Comparison of ENCODE assay signal across 19 cellular contexts in the genomic region with DNA sequence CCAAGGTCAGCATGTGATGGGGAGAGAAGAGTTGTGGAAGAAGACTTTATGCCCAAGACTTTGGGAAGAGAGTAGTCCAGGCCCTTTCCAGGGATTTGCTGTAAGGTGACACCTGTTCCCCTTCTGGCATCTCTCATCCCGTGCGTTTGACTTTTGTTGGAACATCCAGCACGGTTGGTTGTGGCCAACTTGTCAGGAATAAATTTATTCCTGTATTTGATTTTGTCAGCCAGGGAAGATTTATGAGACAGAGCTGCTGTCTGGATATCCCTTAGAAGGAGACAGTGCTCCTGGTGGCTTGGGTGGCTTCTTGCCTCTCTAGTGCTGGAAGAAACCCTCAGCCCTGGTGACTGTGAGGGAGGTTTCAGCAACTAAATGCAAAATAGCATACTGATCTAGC.
DNase-seq lines count a peak whose midpoint lies in the region; ATAC-seq and TF ChIP-seq lines count a peak whose summit lies in the region.
"Had no signal": no experiment of that assay in that cellular context is flagged by ENCODE, and none has a peak within 500 bp of the region (broad histone marks: within the 10 kb centered on the region; RNA-seq: fewer than 3 reads in every experiment).

No MANE protein-coding gene starts in this region.

- no peak overlapping the region for H3K27ac ChIP-seq in psoas muscle
- H3K27ac ChIP-seq: 22Rv1; A549; BLaER1 treated with 17β-estradiol and CSF1 and Interleukin-3, amounts not matched to agents 10 nM and 100 nM; C4-2B had no signal

- no peak overlapping the region for H3K27ac Mint-ChIP-seq in activated CD4-positive, alpha-beta T cell treated with anti-CD3 and anti-CD28 coated beads, Interleukin-2, amount 10 ng/mL, durations not matched to agents 24 days and 14 days
- H3K27ac Mint-ChIP-seq in stimulated activated naive B cell treated with anti-CD40 and anti-IgM and Interleukin-4, amounts not matched to agents 10 μg/mL and 1 μg/mL and 100 μg/mL, for 72 hours, result peak overlapping the region; percentile 39
- no peak overlapping the region for H3K27ac Mint-ChIP-seq in activated CD4-positive, alpha-beta memory T cell treated with anti-CD3 and anti-CD28 coated beads for 36 hours
- H3K27ac Mint-ChIP-seq: B cell; CD4-positive, alpha-beta T cell; CD8-positive, alpha-beta T cell had no signal

- H3K9me3 ChIP-seq in psoas muscle, result no peaks in the 10 kb centered on the region
- H3K9me3 ChIP-seq: A549; BLaER1 treated with 17β-estradiol and CSF1 and Interleukin-3, amounts not matched to agents 10 nM and 100 nM; Caco-2 had no signal

- POLR2A ChIA-PET in activated CD4-positive, alpha-beta memory T cell treated with anti-CD3 and anti-CD28 coated beads for 36 hours (lab: Charles Lee), result no interaction called here

- no peaks in the 10 kb centered on the region for H3K27me3 ChIP-seq in psoas muscle (ENCODE audit: insufficient read depth in 3 of 3, low read length in 2 of 3)
- H3K27me3 ChIP-seq: BLaER1 treated with 17β-estradiol and CSF1 and Interleukin-3, amounts not matched to agents 10 nM and 100 nM had no signal

- no peaks in the 10 kb centered on the region for H3K27me3 Mint-ChIP-seq in activated CD4-positive, alpha-beta T cell treated with anti-CD3 and anti-CD28 coated beads, Interleukin-2, amount 10 ng/mL, durations not matched to agents 24 days and 14 days
- no peaks in the 10 kb centered on the region for H3K27me3 Mint-ChIP-seq in stimulated activated naive B cell treated with anti-CD40 and anti-IgM and Interleukin-4, amounts not matched to agents 10 μg/mL and 1 μg/mL and 100 μg/mL, for 72 hours
- H3K27me3 Mint-ChIP-seq in activated CD4-positive, alpha-beta memory T cell treated with anti-CD3 and anti-CD28 coated beads for 36 hours, result no peaks in the 10 kb centered on the region
- H3K27me3 Mint-ChIP-seq: B cell; CD4-positive, alpha-beta T cell had no signal

- intact Hi-C loops in activated CD4-positive, alpha-beta T cell treated with anti-CD3 and anti-CD28 coated beads, Interleukin-2, amount 10 ng/mL, durations not matched to agents 24 days and 14 days (cut with micrococcal nuclease), result no loop called here
- intact Hi-C loops in psoas muscle (cut with DNase I), result no loop called here
- intact Hi-C loops in activated CD4-positive, alpha-beta memory T cell treated with anti-CD3 and anti-CD28 coated beads for 36 hours (cut with micrococcal nuclease), result no loop called here

- WGBS in psoas muscle, 3 donors, result 28 to 44% (median 29%) methylated on average over 3 of the region's 3 CpGs

- H3K4me3 Mint-ChIP-seq in activated CD4-positive, alpha-beta T cell treated with anti-CD3 and anti-CD28 coated beads, Interleukin-2, amount 10 ng/mL, durations not matched to agents 24 days and 14 days, result no peak overlapping the region
- H3K4me3 Mint-ChIP-seq in stimulated activated naive B cell treated with anti-CD40 and anti-IgM and Interleukin-4, amounts not matched to agents 10 μg/mL and 1 μg/mL and 100 μg/mL, for 72 hours, result no peak overlapping the region
- H3K4me3 Mint-ChIP-seq in activated CD4-positive, alpha-beta memory T cell treated with anti-CD3 and anti-CD28 coated beads for 36 hours, result no peak overlapping the region
- H3K4me3 Mint-ChIP-seq: B cell; CD4-positive, alpha-beta T cell; CD8-positive, alpha-beta T cell had no signal

- CTCF ChIA-PET in activated CD4-positive, alpha-beta memory T cell treated with anti-CD3 and anti-CD28 coated beads for 36 hours (lab: Charles Lee), result no interaction called here

- H3K4me3 ChIP-seq in psoas muscle, result no peak overlapping the region
- H3K4me3 ChIP-seq: A549; BLaER1 treated with 17β-estradiol and CSF1 and Interleukin-3, amounts not matched to agents 10 nM and 100 nM; GM12878 had no signal

- no peaks in the 10 kb centered on the region for H3K9me3 Mint-ChIP-seq in activated CD4-positive, alpha-beta T cell treated with anti-CD3 and anti-CD28 coated beads, Interleukin-2, amount 10 ng/mL, durations not matched to agents 24 days and 14 days
- peaks cover 0 to 2% of the 10 kb centered on the region in 2 donors for H3K9me3 Mint-ChIP-seq in stimulated activated naive B cell treated with anti-CD40 and anti-IgM and Interleukin-4, amounts not matched to agents 10 μg/mL and 1 μg/mL and 100 μg/mL, for 72 hours
- no peaks in the 10 kb centered on the region for H3K9me3 Mint-ChIP-seq in activated CD4-positive, alpha-beta memory T cell treated with anti-CD3 and anti-CD28 coated beads for 36 hours
- H3K9me3 Mint-ChIP-seq: CD4-positive, alpha-beta T cell; CD8-positive, alpha-beta T cell had no signal

- ATAC-seq in psoas muscle (peak in 3 of 4 donors; percentile 64 to 75 (median 67)), HG03175 (IDR thresholded peaks at IDR 0.05; ENCODE audit: unreplicated experiment) (no peak)
- ATAC-seq in stimulated activated naive B cell treated with anti-CD40 and anti-IgM and Interleukin-4, amounts not matched to agents 10 μg/mL and 1 μg/mL and 100 μg/mL, for 72 hours (replicated peaks), result no peak
- ATAC-seq: A549; CD8-positive, alpha-beta T cell; GM12878 had no signal

- no peaks in the 10 kb centered on the region for H3K36me3 ChIP-seq in psoas muscle (ENCODE audit: insufficient read depth in 1 of 2, low read depth in 1 of 2)
- H3K36me3 ChIP-seq: BLaER1 treated with 17β-estradiol and CSF1 and Interleukin-3, amounts not matched to agents 10 nM and 100 nM had no signal

- peaks cover 23% of the 10 kb centered on the region for H3K4me1 ChIP-seq in psoas muscle
- H3K4me1 ChIP-seq: BLaER1 treated with 17β-estradiol and CSF1 and Interleukin-3, amounts not matched to agents 10 nM and 100 nM had no signal

- TF ChIP-seq CTCF in psoas muscle (IDR thresholded peaks at IDR 0.05), result no peak

- peak; percentile 33 for DNase-seq in activated CD4-positive, alpha-beta T cell treated with anti-CD3 and anti-CD28 coated beads, Interleukin-2, amount 10 ng/mL, durations not matched to agents 24 days and 14 days
- no peak for DNase-seq in activated CD4-positive, alpha-beta T cell treated with anti-CD3 and anti-CD28 coated beads for 4 hours
- no peak for DNase-seq in psoas muscle
- DNase-seq in stimulated activated naive B cell treated with anti-CD40 and anti-IgM and Interleukin-4, amounts not matched to agents 10 μg/mL and 1 μg/mL and 100 μg/mL, for 72 hours, result no peak
- DNase-seq in activated CD4-positive, alpha-beta memory T cell treated with anti-CD3 and anti-CD28 coated beads for 36 hours, result no peak
- DNase-seq: AML-193; Caco-2; Calu3; CD4-positive, alpha-beta T cell; CD8-positive, alpha-beta T cell; DMS79 treated with DMSO at 0.1 percent for 48 hours; GF-D8 had no signal

- no peaks in the 10 kb centered on the region for H3K36me3 Mint-ChIP-seq in activated CD4-positive, alpha-beta T cell treated with anti-CD3 and anti-CD28 coated beads, Interleukin-2, amount 10 ng/mL, durations not matched to agents 24 days and 14 days (ENCODE audit: low read depth)
- H3K36me3 Mint-ChIP-seq in stimulated activated naive B cell treated with anti-CD40 and anti-IgM and Interleukin-4, amounts not matched to agents 10 μg/mL and 1 μg/mL and 100 μg/mL, for 72 hours, result no peaks in the 10 kb centered on the region
- H3K36me3 Mint-ChIP-seq in activated CD4-positive, alpha-beta memory T cell treated with anti-CD3 and anti-CD28 coated beads for 36 hours, result no peaks in the 10 kb centered on the region
- H3K36me3 Mint-ChIP-seq: CD8-positive, alpha-beta T cell had no signal

- H3K4me1 Mint-ChIP-seq in activated CD4-positive, alpha-beta T cell treated with anti-CD3 and anti-CD28 coated beads, Interleukin-2, amount 10 ng/mL, durations not matched to agents 24 days and 14 days, result no peaks in the 10 kb centered on the region
- no peaks in the 10 kb centered on the region for H3K4me1 Mint-ChIP-seq in stimulated activated naive B cell treated with anti-CD40 and anti-IgM and Interleukin-4, amounts not matched to agents 10 μg/mL and 1 μg/mL and 100 μg/mL, for 72 hours
- no peaks in the 10 kb centered on the region for H3K4me1 Mint-ChIP-seq in activated CD4-positive, alpha-beta memory T cell treated with anti-CD3 and anti-CD28 coated beads for 36 hours (ENCODE audit: low read depth)
- H3K4me1 Mint-ChIP-seq: B cell had no signal

Comparison
In these comparisons a context has a peak if more than half of its experiments do, and no peak if none do; other contexts are left out.
1. ATAC-seq: peak in psoas muscle (3 of 4); none in stimulated activated naive B cell treated with anti-CD40 and anti-IgM and Interleukin-4, amounts not matched to agents 10 μg/mL and 1 μg/mL and 100 μg/mL, for 72 hours (0 of 2) and HG03175 (single experiment).